ENCODE assay signal across 8 cellular contexts in genomic region chr2:38115216-38116012, GRCh38. TPM values are rescaled to one million over a fixed set of nuclear protein-coding genes. Genes with fewer than 3 reads are reported as not detected.
DNase-seq lines count a peak whose midpoint lies in the region; ATAC-seq and TF ChIP-seq lines count a peak whose summit lies in the region.

No MANE protein-coding gene starts in this region.

- peak; percentile 55 for ATAC-seq in HG03342 (IDR thresholded peaks at IDR 0.05; ENCODE audit: unreplicated experiment)
- ATAC-seq in HG03097 (IDR thresholded peaks at IDR 0.05; ENCODE audit: low FRiP score, unreplicated experiment): no peak

- peak; percentile 86 for TF ChIP-seq CTCF in mesothelial cell of epicardium (IDR thresholded peaks at IDR 0.05; ENCODE audit: unreplicated experiment)

- H3K36me3 Mint-ChIP-seq in mesothelial cell of epicardium: peaks cover 6% of the 10 kb centered on the region

- H3K4me1 Mint-ChIP-seq in mesothelial cell of epicardium: peaks cover 51% of the 10 kb centered on the region

- H3K9me3 Mint-ChIP-seq in mesothelial cell of epicardium: peaks cover 13% of the 10 kb centered on the region

- no peaks in the 10 kb centered on the region for H3K27me3 Mint-ChIP-seq in mesothelial cell of epicardium (ENCODE audit: low read depth)

- H3K27ac Mint-ChIP-seq in mesothelial cell of epicardium: peak overlapping the region; percentile 56

- DNase-seq in ELR (ENCODE audit: low read depth) (peak; percentile 80), NCI-H526 (lab: John Stamatoyannopoulos, UW) (peak; percentile 63 to 82), mesothelial cell of epicardium (ENCODE audit: low spot score in 2 of 2, unreplicated experiment in 2 of 2) (peak; percentile 53 to 82)
- peak; percentile 35 to 44 for DNase-seq in activated CD4-positive, alpha-beta T cell treated with anti-CD3 and anti-CD28 coated beads, Interleukin-2, amount 50 U/mL, for 4 hours
- DNase-seq in effector CD4-positive, alpha-beta T cell: peak; percentile 28
- peak; percentile 36 to 68 for DNase-seq in stimulated activated CD8-positive, alpha-beta memory T cell treated with anti-CD3 and anti-CD28 coated beads, Interleukin-7, amount 100 ng/mL, for 48 hours (ENCODE audit: extremely low read depth in 1 of 2, low read depth in 1 of 2)

- no peak overlapping the region for H3K4me3 Mint-ChIP-seq in mesothelial cell of epicardium

RNA-seq across cellular contexts. Expression of gene CYP1B1, which starts 39.5 kb away (rescaled TPM):
- total RNA-seq in mesothelial cell of epicardium: 50.4 to 55.6 TPM (median 54.5 TPM) in 3 replicates

Comparison
In these comparisons a context has a peak if more than half of its experiments do, and no peak if none do; other contexts are left out.
1. DNase-seq: peak in every context shown above with its lines; median percentile 80 in ELR; 72 in NCI-H526; 68 in mesothelial cell of epicardium; 52 in stimulated activated CD8-positive, alpha-beta memory T cell treated with anti-CD3 and anti-CD28 coated beads, Interleukin-7, amount 100 ng/mL, for 48 hours; 40 in activated CD4-positive, alpha-beta T cell treated with anti-CD3 and anti-CD28 coated beads, Interleukin-2, amount 50 U/mL, for 4 hours; 28 in effector CD4-positive, alpha-beta T cell.